In the genomic region with DNA sequence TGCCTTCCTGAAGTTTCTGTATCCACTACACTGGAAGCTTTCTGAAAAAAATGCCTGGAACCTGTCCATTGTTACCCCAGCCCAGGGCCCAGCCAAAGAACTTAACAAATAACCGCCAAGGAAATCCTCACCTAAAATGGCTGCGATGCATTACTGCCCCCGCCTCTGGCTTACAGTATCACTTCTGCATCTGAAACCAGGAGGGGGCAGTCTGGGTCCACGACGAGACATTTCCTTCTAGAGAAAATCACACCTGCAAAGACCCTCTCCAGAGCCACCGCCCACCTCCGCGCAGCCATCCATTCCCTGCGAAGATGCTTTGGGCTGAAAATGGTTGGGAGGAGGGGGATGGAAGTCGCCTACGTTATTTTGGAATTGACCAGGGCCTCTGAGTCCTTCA, we compare ENCODE assay signal across 8 cellular contexts. TPM values are rescaled to one million over a fixed set of nuclear protein-coding genes. Genes with fewer than 3 reads are reported as not detected.
DNase-seq lines count a peak whose midpoint lies in the region; ATAC-seq and TF ChIP-seq lines count a peak whose summit lies in the region.

No MANE protein-coding gene starts in this region.

- WGBS in heart right ventricle, 2 donors, result 53 to 57% methylated on average over 11 of the region's 11 CpGs

- H3K4me3 ChIP-seq in heart right ventricle (no peak overlapping the region), SJCRH30 (no peak overlapping the region), parathyroid adenoma (ENCODE audit: low read depth, low read length) (no peak overlapping the region)

- H3K4me1 Mint-ChIP-seq in chondrocyte (ENCODE audit: low read depth), result peaks cover 23% of the 10 kb centered on the region

- H3K9ac ChIP-seq in parathyroid adenoma, result no peak overlapping the region

- no peak overlapping the region for H3K27ac ChIP-seq in heart right ventricle
- H3K27ac ChIP-seq in SJCRH30, result no peak overlapping the region
- H3K27ac ChIP-seq in parathyroid adenoma, result no peak overlapping the region

- H3K27me3 ChIP-seq in heart right ventricle (no peaks in the 10 kb centered on the region), SJCRH30 (no peaks in the 10 kb centered on the region), parathyroid adenoma (ENCODE audit: control insufficient read depth, insufficient read depth, low read length) (no peaks in the 10 kb centered on the region)

- H3K9me3 ChIP-seq in heart right ventricle (no peaks in the 10 kb centered on the region), SJCRH30 (replicated peaks) (no peaks in the 10 kb centered on the region), parathyroid adenoma (ENCODE audit: control insufficient read depth, low read length) (no peaks in the 10 kb centered on the region)

- no peaks in the 10 kb centered on the region for H3K27me3 Mint-ChIP-seq in chondrocyte (ENCODE audit: low read depth)

- peaks cover 0 to 20% (median 0%) of the 10 kb centered on the region in 9 donors for H3K4me1 ChIP-seq in heart right ventricle
- no peaks in the 10 kb centered on the region for H3K4me1 ChIP-seq in SJCRH30
- no peaks in the 10 kb centered on the region for H3K4me1 ChIP-seq in parathyroid adenoma

- ATAC-seq in heart right ventricle (no peak), left cardiac atrium (no peak)

- H3K36me3 ChIP-seq in heart right ventricle, result peaks cover 0 to 77% (median 33%) of the 10 kb centered on the region in 9 donors
- 0 out of 2 replicates have a peak, but pooled peaks cover 5% of the 10 kb centered on the region for H3K36me3 ChIP-seq in SJCRH30
- no peaks in the 10 kb centered on the region for H3K36me3 ChIP-seq in parathyroid adenoma (ENCODE audit: control insufficient read depth, insufficient read depth, low read length)

- no peak overlapping the region for H3K4me2 ChIP-seq in parathyroid adenoma (ENCODE audit: low read length)

- intact Hi-C loops in heart right ventricle (cut with DNase I), result loop anchor here in 2 of 10 donors (10.0 kb wide), 2 partner anchors 262 to 332 kb away; no protein-coding TSS in a partner anchor
- intact Hi-C loops in left cardiac atrium (cut with DNase I), result no loop called here

- no peaks in the 10 kb centered on the region for H3K9me3 Mint-ChIP-seq in chondrocyte (ENCODE audit: low read depth)

- no peak overlapping the region for H2AFZ ChIP-seq in parathyroid adenoma

- H3K36me3 Mint-ChIP-seq in chondrocyte (ENCODE audit: low read depth), result peaks cover 17% of the 10 kb centered on the region

- H3K4me3 Mint-ChIP-seq in chondrocyte (ENCODE audit: unreplicated experiment), result no peak overlapping the region

- no peaks in the 10 kb centered on the region for H3K79me2 ChIP-seq in parathyroid adenoma

- DNase-seq in heart right ventricle (peak in 1 of 2 donors; percentile 19), left cardiac atrium (no peak), SJCRH30 (peak; percentile 31 to 42), chondrocyte (ENCODE audit: low spot score) (no peak), SIG-M5 treated with dmso at 0.1 percent for 504 hours (lab: John Stamatoyannopoulos, UW; ENCODE audit: unreplicated experiment) (no peak), NCI-H2107 (lab: John Stamatoyannopoulos, UW) (no peak), GM19238 (ENCODE audit: insufficient read length, low spot score) (no peak)

- H3K27ac Mint-ChIP-seq in chondrocyte (ENCODE audit: unreplicated experiment), result no peak overlapping the region

- peak; percentile 8 to 57 (median 45) for TF ChIP-seq CTCF in heart right ventricle (IDR thresholded peaks at IDR 0.05)
- peak; percentile 69 for TF ChIP-seq CTCF in chondrocyte (IDR thresholded peaks at IDR 0.05)
- TF ChIP-seq CTCF in parathyroid adenoma (IDR thresholded peaks at IDR 0.05), result peak; percentile 15

RNA-seq across cellular contexts. Expression of a gene that starts 22.4 kb away (rescaled TPM):
- total RNA-seq in heart right ventricle (1 to 10 TPM in 2 of 10 donors, under 1 TPM in 8; 0.21 to 1.2 (median 0.72) TPM), left cardiac atrium (1 to 10 TPM in 1 of 2 donors, under 1 TPM in 1; 0.86 to 1.0 TPM), chondrocyte (0.42 to 1.3 TPM in 2 of 3 replicates, not detected in the other)
- polyA plus RNA-seq in heart right ventricle, result 1 to 10 TPM; 1.4 to 5.1 TPM
- 0.05 TPM in 1 of 2 replicates, not detected in the other for total RNA-seq in SJCRH30 (2014; rRNA removed; shearing (Covaris generic))

RNA-seq across cellular contexts. Expression of a gene that starts 33.4 kb away (rescaled TPM):
- 100 to 1,000 TPM in 1 of 10 donors, 10 to 100 TPM in 9; 63.3 to 129 (median 77.3) TPM for total RNA-seq in heart right ventricle
- 10 to 100 TPM; 48.8 to 83.6 TPM for polyA plus RNA-seq in heart right ventricle
- 10 to 100 TPM; 78.2 to 82.3 TPM for total RNA-seq in left cardiac atrium
- total RNA-seq in SJCRH30 (2014; rRNA removed; shearing (Covaris generic)), result 43.6 and 45.9 TPM in 2 replicates
- 194 to 221 TPM (median 199 TPM) in 3 replicates for total RNA-seq in chondrocyte

RNA-seq across cellular contexts. Expression of a gene that starts 55.7 kb away (rescaled TPM):
- not detected for total RNA-seq in heart right ventricle
- not detected for polyA plus RNA-seq in heart right ventricle
- not detected for total RNA-seq in left cardiac atrium
- total RNA-seq in SJCRH30 (2014; rRNA removed; shearing (Covaris generic)), result not detected in 2 replicates
- total RNA-seq in chondrocyte, result not detected in 3 replicates

Comparison
In these comparisons a context has a peak if more than half of its experiments do, and no peak if none do; other contexts are left out.
1. DNase-seq: peak in SJCRH30 (2 of 2); none in left cardiac atrium (single experiment), chondrocyte (single experiment), SIG-M5 treated with dmso at 0.1 percent for 504 hours (single experiment), NCI-H2107 (single experiment) and GM19238 (single experiment).
2. CTCF ChIP-seq: peak in every context shown above with its lines; median percentile 69 in chondrocyte; 45 in heart right ventricle; 15 in parathyroid adenoma.